Comparison of ENCODE assay signal across 36 cellular contexts in genomic region chr10:133090654-133091053, GRCh38. TPM values are rescaled to one million over a fixed set of nuclear protein-coding genes. Genes with fewer than 3 reads are reported as not detected.
"Had no signal": no experiment of that assay in that cellular context is flagged by ENCODE, and none has a peak within 500 bp of the region (broad histone marks: within the 10 kb centered on the region; RNA-seq: fewer than 3 reads in every experiment).

No MANE protein-coding gene starts in this region.

- FAIRE-seq: astrocyte, colon, endometrium, endothelial cell of umbilical vein had no signal

- H3K36me3 Mint-ChIP-seq: activated CD4-positive, alpha-beta memory T cell treated with anti-CD3 and anti-CD28 coated beads for 36 hours; activated CD8-positive, alpha-beta memory T cell treated with anti-CD3 and anti-CD28 coated beads, Interleukin-2, amount 10 ng/mL, durations not matched to agents 7 days and 5 days; activated naive CD4-positive, alpha-beta T cell treated with anti-CD3 and anti-CD28 coated beads, Interleukin-2, amount 10 ng/mL, durations not matched to agents 7 days and 5 days; activated naive CD4-positive, alpha-beta T cell treated with anti-CD3 and anti-CD28 coated beads, Interleukin-2, amount 50 U/mL, for 72 hours; activated naive CD8-positive, alpha-beta T cell treated with anti-CD3 and anti-CD28 coated beads, Interleukin-2, amount 10 ng/mL, durations not matched to agents 7 days and 5 days had no signal

- H3K36me3 ChIP-seq: brain microvascular endothelial cell, esophagus squamous epithelium, gastroesophageal sphincter had no signal

- H3K9me3 Mint-ChIP-seq: activated CD4-positive, alpha-beta memory T cell treated with anti-CD3 and anti-CD28 coated beads for 36 hours; activated CD4-positive, alpha-beta T cell treated with anti-CD3 and anti-CD28 coated beads, Interleukin-2, amount 10 ng/mL, durations not matched to agents 24 days and 14 days; activated naive CD4-positive, alpha-beta T cell treated with anti-CD3 and anti-CD28 coated beads, Interleukin-2, amount 10 ng/mL, durations not matched to agents 7 days and 5 days; activated naive CD4-positive, alpha-beta T cell treated with anti-CD3 and anti-CD28 coated beads, Interleukin-2, amount 50 U/mL, for 72 hours; activated naive CD8-positive, alpha-beta T cell treated with anti-CD3 and anti-CD28 coated beads, Interleukin-2, amount 10 ng/mL, durations not matched to agents 7 days and 5 days; activated T-cell treated with anti-CD3 and anti-CD28 coated beads, Interleukin-2, amount 50 U/mL, for 72 hours; central memory CD8-positive, alpha-beta T cell had no signal

- H3K27ac ChIP-seq: brain microvascular endothelial cell, epithelial cell of prostate, esophagus squamous epithelium, gastroesophageal sphincter had no signal

- H3K4me1 Mint-ChIP-seq: activated CD4-positive, alpha-beta T cell treated with anti-CD3 and anti-CD28 coated beads for 36 hours; activated CD4-positive, alpha-beta T cell treated with anti-CD3 and anti-CD28 coated beads, Interleukin-2, amount 10 ng/mL, durations not matched to agents 24 days and 14 days; activated naive CD4-positive, alpha-beta T cell treated with anti-CD3 and anti-CD28 coated beads, Interleukin-2, amount 10 ng/mL, durations not matched to agents 7 days and 5 days; central memory CD8-positive, alpha-beta T cell had no signal

- H3K9me3 ChIP-seq: esophagus squamous epithelium, gastroesophageal sphincter had no signal

- H3K4me3 Mint-ChIP-seq: activated CD4-positive, alpha-beta memory T cell treated with anti-CD3 and anti-CD28 coated beads for 36 hours; activated CD4-positive, alpha-beta T cell treated with anti-CD3 and anti-CD28 coated beads for 36 hours; activated CD4-positive, alpha-beta T cell treated with anti-CD3 and anti-CD28 coated beads, Interleukin-2, amount 10 ng/mL, durations not matched to agents 24 days and 14 days; activated CD8-positive, alpha-beta memory T cell treated with anti-CD3 and anti-CD28 coated beads, Interleukin-2, amount 10 ng/mL, durations not matched to agents 7 days and 5 days; activated CD8-positive, alpha-beta T cell treated with anti-CD3 and anti-CD28 coated beads, Interleukin-2, amount 10 ng/mL, durations not matched to agents 7 days and 5 days; activated naive CD4-positive, alpha-beta T cell treated with anti-CD3 and anti-CD28 coated beads, Interleukin-2, amount 10 ng/mL, durations not matched to agents 7 days and 5 days; activated naive CD8-positive, alpha-beta T cell treated with anti-CD3 and anti-CD28 coated beads, Interleukin-2, amount 10 ng/mL, durations not matched to agents 7 days and 5 days; activated T-cell treated with anti-CD3 and anti-CD28 coated beads, Interleukin-2, amount 50 U/mL, for 72 hours; central memory CD8-positive, alpha-beta T cell had no signal

- DNase-seq: activated CD4-positive, alpha-beta memory T cell treated with anti-CD3 and anti-CD28 coated beads for 36 hours; activated CD4-positive, alpha-beta T cell treated with anti-CD3 and anti-CD28 coated beads for 36 hours; activated CD4-positive, alpha-beta T cell treated with anti-CD3 and anti-CD28 coated beads, Interleukin-2, amount 10 ng/mL, durations not matched to agents 24 days and 14 days; activated CD4-positive, CD25-positive, alpha-beta regulatory T cell; activated CD4-positive, CD25-positive, alpha-beta regulatory T cell treated with anti-CD3 and anti-CD28 coated beads, Interleukin-2, amount 50 U/mL, for 72 hours; activated CD8-positive, alpha-beta memory T cell treated with anti-CD3 and anti-CD28 coated beads, Interleukin-2, amount 10 ng/mL, durations not matched to agents 7 days and 5 days; activated CD8-positive, alpha-beta memory T cell treated with anti-CD3 and anti-CD28 coated beads, Interleukin-2, amount 50 U/mL, for 4 hours; activated CD8-positive, alpha-beta T cell treated with anti-CD3 and anti-CD28 coated beads, Interleukin-2, amount 10 ng/mL, durations not matched to agents 7 days and 5 days; activated gamma-delta T cell; activated naive CD4-positive, alpha-beta T cell; activated naive CD4-positive, alpha-beta T cell treated with anti-CD3 and anti-CD28 coated beads, Interleukin-2, amount 10 ng/mL, durations not matched to agents 7 days and 5 days; activated naive CD8-positive, alpha-beta T cell treated with anti-CD3 and anti-CD28 coated beads, Interleukin-2, amount 10 ng/mL, durations not matched to agents 7 days and 5 days; activated T-cell treated with anti-CD3 and anti-CD28 coated beads, Interleukin-2, amount 50 U/mL, for 1 hour; activated T-cell treated with anti-CD3 and anti-CD28 coated beads, Interleukin-2, amount 50 U/mL, for 72 hours; brain microvascular endothelial cell; cortex of kidney; dermis blood vessel endothelial cell; effector CD8-positive, alpha-beta T cell; esophagus squamous epithelium; foreskin melanocyte; T-helper 2 cell had no signal

- ATAC-seq: activated CD4-positive, alpha-beta T cell treated with anti-CD3 and anti-CD28 coated beads for 36 hours; activated CD8-positive, alpha-beta memory T cell treated with anti-CD3 and anti-CD28 coated beads, Interleukin-2, amount 10 ng/mL, durations not matched to agents 7 days and 5 days; activated CD8-positive, alpha-beta T cell treated with anti-CD3 and anti-CD28 coated beads, Interleukin-2, amount 10 ng/mL, durations not matched to agents 7 days and 5 days; activated T-cell treated with anti-CD3 and anti-CD28 coated beads, Interleukin-2, amount 50 U/mL, for 72 hours; gastroesophageal sphincter had no signal

- H3K4me3 ChIP-seq: esophagus squamous epithelium, gastroesophageal sphincter had no signal

- H3K27ac Mint-ChIP-seq: activated CD4-positive, alpha-beta memory T cell treated with anti-CD3 and anti-CD28 coated beads for 36 hours; activated CD4-positive, alpha-beta T cell treated with anti-CD3 and anti-CD28 coated beads for 36 hours; activated CD4-positive, alpha-beta T cell treated with anti-CD3 and anti-CD28 coated beads, Interleukin-2, amount 10 ng/mL, durations not matched to agents 24 days and 14 days; activated CD8-positive, alpha-beta memory T cell treated with anti-CD3 and anti-CD28 coated beads, Interleukin-2, amount 10 ng/mL, durations not matched to agents 7 days and 5 days; activated CD8-positive, alpha-beta T cell treated with anti-CD3 and anti-CD28 coated beads, Interleukin-2, amount 10 ng/mL, durations not matched to agents 7 days and 5 days; activated naive CD4-positive, alpha-beta T cell treated with anti-CD3 and anti-CD28 coated beads, Interleukin-2, amount 10 ng/mL, durations not matched to agents 7 days and 5 days; activated naive CD4-positive, alpha-beta T cell treated with anti-CD3 and anti-CD28 coated beads, Interleukin-2, amount 50 U/mL, for 72 hours; activated naive CD8-positive, alpha-beta T cell treated with anti-CD3 and anti-CD28 coated beads, Interleukin-2, amount 10 ng/mL, durations not matched to agents 7 days and 5 days; activated T-cell treated with anti-CD3 and anti-CD28 coated beads, Interleukin-2, amount 50 U/mL, for 72 hours had no signal

RNA-seq across cellular contexts. Expression of gene ADGRA1, which starts 2.9 kb away (rescaled TPM):
- total RNA-seq: activated CD4-positive, alpha-beta memory T cell treated with anti-CD3 and anti-CD28 coated beads for 36 hours; activated CD4-positive, alpha-beta T cell treated with anti-CD3 and anti-CD28 coated beads for 36 hours; activated CD4-positive, alpha-beta T cell treated with anti-CD3 and anti-CD28 coated beads, Interleukin-2, amount 10 ng/mL, durations not matched to agents 24 days and 14 days; activated CD8-positive, alpha-beta memory T cell treated with anti-CD3 and anti-CD28 coated beads for 36 hours; activated CD8-positive, alpha-beta memory T cell treated with anti-CD3 and anti-CD28 coated beads, Interleukin-2, amount 10 ng/mL, durations not matched to agents 7 days and 5 days; activated CD8-positive, alpha-beta T cell treated with anti-CD3 and anti-CD28 coated beads, Interleukin-2, amount 10 ng/mL, durations not matched to agents 7 days and 5 days; activated naive CD4-positive, alpha-beta T cell treated with anti-CD3 and anti-CD28 coated beads, Interleukin-2, amount 50 U/mL, for 72 hours; activated naive CD8-positive, alpha-beta T cell treated with anti-CD3 and anti-CD28 coated beads, Interleukin-2, amount 10 ng/mL, durations not matched to agents 7 days and 5 days; activated T-cell treated with anti-CD3 and anti-CD28 coated beads, Interleukin-2, amount 50 U/mL, for 72 hours; astrocyte; bronchial epithelial cell; chondrocyte; dermis blood vessel endothelial cell; endothelial cell of umbilical vein; esophagus squamous epithelium; fibroblast of lung; fibroblast of villous mesenchyme; glomerular endothelial cell; T-helper 1 cell treated with Interleukin-12 subunit alpha and Interleukin-12 subunit beta and Interleukin-4 antibody, amounts not matched to agents 30 ng/mL and 1 ng/mL, for 36 hours had no signal
- polyA plus RNA-seq: endothelial cell of umbilical vein, fibroblast of lung had no signal
